8 cellular contexts compared by ENCODE assay signal in genomic region chr11:134592391-134592990, GRCh38.
DNase-seq lines count a peak whose midpoint lies in the region; FAIRE-seq and TF ChIP-seq lines count a peak whose summit lies in the region.

No MANE protein-coding gene starts in this region.

- TF ChIP-seq RAD21 in Ishikawa (IDR thresholded peaks at IDR 0.05; ENCODE audit: low read depth), result peak; percentile 44

- H3K9me2 ChIP-seq in hepatocyte (replicated peaks; ENCODE audit: insufficient read depth), result no peaks in the 10 kb centered on the region

- TF ChIP-seq EP300 in Ishikawa (IDR thresholded peaks at IDR 0.05; ENCODE audit: borderline replicate concordance) (no peak), sigmoid colon (IDR thresholded peaks at IDR 0.05) (no peak)

- TF ChIP-seq CTCF in hepatocyte (IDR thresholded peaks at IDR 0.05; ENCODE audit: poor library complexity) (peak; percentile 66), sigmoid colon (IDR thresholded peaks at IDR 0.05) (no peak), ascending aorta (IDR thresholded peaks at IDR 0.05) (no peak)

- H3K4me3 ChIP-seq in hepatocyte, result no peak overlapping the region
- H3K4me3 ChIP-seq in sigmoid colon, result no peak overlapping the region
- no peak overlapping the region for H3K4me3 ChIP-seq in ascending aorta

- no peak for DNase-seq in GM12892 (ENCODE audit: insufficient read length)
- DNase-seq in activated CD4-positive, alpha-beta T cell treated with anti-CD3 and anti-CD28 coated beads, Interleukin-2, amount 50 U/mL, for 1 hour, result peak; percentile 31
- DNase-seq in hepatocyte (ENCODE audit: low spot score), result peak; percentile 85
- DNase-seq in stimulated activated CD8-positive, alpha-beta memory T cell treated with anti-CD3 and anti-CD28 coated beads, Interleukin-15, amount 100 ng/mL, for 48 hours (ENCODE audit: low read depth in 2 of 2), result peak; percentile 28 to 34
- DNase-seq in sigmoid colon, result no peak
- no peak for DNase-seq in ascending aorta (ENCODE audit: low spot score in 2 of 2)
- no peak for DNase-seq in amniotic stem cell (lab: John Stamatoyannopoulos, UW)

- intact Hi-C loops in sigmoid colon (cut with DNase I) (no loop called here), ascending aorta (cut with DNase I) (no loop called here)

- H3K4me2 ChIP-seq in hepatocyte, result no peak overlapping the region

- H3K36me3 ChIP-seq in hepatocyte (replicated peaks; ENCODE audit: insufficient read depth, low read depth) (no peaks in the 10 kb centered on the region), sigmoid colon (no peaks in the 10 kb centered on the region), ascending aorta (no peaks in the 10 kb centered on the region)

- H3K27me3 ChIP-seq in hepatocyte, result peaks cover 6% of the 10 kb centered on the region
- H3K27me3 ChIP-seq in sigmoid colon, result peaks cover 0 to 6% (median 0%) of the 10 kb centered on the region in 3 donors
- H3K27me3 ChIP-seq in ascending aorta, result no peaks in the 10 kb centered on the region

- no peaks in the 10 kb centered on the region for H3K79me2 ChIP-seq in hepatocyte

- H3K4me1 ChIP-seq in hepatocyte (ENCODE audit: insufficient read depth) (no peaks in the 10 kb centered on the region), sigmoid colon (no peaks in the 10 kb centered on the region), ascending aorta (no peaks in the 10 kb centered on the region)

- H3K9me3 ChIP-seq in hepatocyte (ENCODE audit: low read depth) (no peaks in the 10 kb centered on the region), sigmoid colon (peaks cover 0 to 3% (median 0%) of the 10 kb centered on the region in 4 donors), ascending aorta (no peaks in the 10 kb centered on the region)

- H2AFZ ChIP-seq in hepatocyte, result no peak overlapping the region

- peak; percentile 66 for FAIRE-seq in GM12892 (lab: Jason Lieb, UNC)

- TF ChIP-seq POLR2A in GM12892 (IDR thresholded peaks at IDR 0.05; ENCODE audit: low read depth, low read length) (no peak), sigmoid colon (IDR thresholded peaks at IDR 0.05) (no peak)

- no peak overlapping the region for H3K27ac ChIP-seq in hepatocyte
- H3K27ac ChIP-seq in sigmoid colon, result no peak overlapping the region
- no peak overlapping the region for H3K27ac ChIP-seq in ascending aorta

- no peaks in the 10 kb centered on the region for H4K20me1 ChIP-seq in hepatocyte (ENCODE audit: insufficient read depth, poor library complexity, severe bottlenecking)

TF ChIP-seq in Ishikawa, 13 proteins besides CTCF, POLR2A, EP300 and RAD21:
- TF ChIP-seq EGR1 (IDR thresholded peaks at IDR 0.05), result no peak
- TF ChIP-seq TAF1 (IDR thresholded peaks at IDR 0.05; ENCODE audit: low read depth), result no peak
- TF ChIP-seq USF1 (IDR thresholded peaks at IDR 0.05), result no peak
- TF ChIP-seq CREB1 (IDR thresholded peaks at IDR 0.05; ENCODE audit: low read depth), result no peak
- TF ChIP-seq ZBTB7A (IDR thresholded peaks at IDR 0.05; ENCODE audit: low read depth), result no peak
- TF ChIP-seq YY1 (IDR thresholded peaks at IDR 0.05; ENCODE audit: low read depth), result no peak
- TF ChIP-seq TEAD4 (IDR thresholded peaks at IDR 0.05), result no peak
- TF ChIP-seq NFIC (IDR thresholded peaks at IDR 0.05), result no peak
- no peak for TF ChIP-seq CEBPB (IDR thresholded peaks at IDR 0.05)
- no peak for TF ChIP-seq TCF12 (IDR thresholded peaks at IDR 0.05; ENCODE audit: low read depth)
- TF ChIP-seq REST (IDR thresholded peaks at IDR 0.05; ENCODE audit: low read depth), result no peak
- TF ChIP-seq FOXM1 (IDR thresholded peaks at IDR 0.05; ENCODE audit: borderline replicate concordance, low read depth), result no peak
- TF ChIP-seq MAX (IDR thresholded peaks at IDR 0.05), result no peak

Comparison
In these comparisons a context has a peak if more than half of its experiments do, and no peak if none do; other contexts are left out.
1. DNase-seq: peak in activated CD4-positive, alpha-beta T cell treated with anti-CD3 and anti-CD28 coated beads, Interleukin-2, amount 50 U/mL, for 1 hour (single experiment), hepatocyte (single experiment) and stimulated activated CD8-positive, alpha-beta memory T cell treated with anti-CD3 and anti-CD28 coated beads, Interleukin-15, amount 100 ng/mL, for 48 hours (2 of 2); none in GM12892 (single experiment), sigmoid colon (single experiment), ascending aorta (0 of 2) and amniotic stem cell (single experiment).